ENCODE assay signal across 19 cellular contexts in the genomic region with DNA sequence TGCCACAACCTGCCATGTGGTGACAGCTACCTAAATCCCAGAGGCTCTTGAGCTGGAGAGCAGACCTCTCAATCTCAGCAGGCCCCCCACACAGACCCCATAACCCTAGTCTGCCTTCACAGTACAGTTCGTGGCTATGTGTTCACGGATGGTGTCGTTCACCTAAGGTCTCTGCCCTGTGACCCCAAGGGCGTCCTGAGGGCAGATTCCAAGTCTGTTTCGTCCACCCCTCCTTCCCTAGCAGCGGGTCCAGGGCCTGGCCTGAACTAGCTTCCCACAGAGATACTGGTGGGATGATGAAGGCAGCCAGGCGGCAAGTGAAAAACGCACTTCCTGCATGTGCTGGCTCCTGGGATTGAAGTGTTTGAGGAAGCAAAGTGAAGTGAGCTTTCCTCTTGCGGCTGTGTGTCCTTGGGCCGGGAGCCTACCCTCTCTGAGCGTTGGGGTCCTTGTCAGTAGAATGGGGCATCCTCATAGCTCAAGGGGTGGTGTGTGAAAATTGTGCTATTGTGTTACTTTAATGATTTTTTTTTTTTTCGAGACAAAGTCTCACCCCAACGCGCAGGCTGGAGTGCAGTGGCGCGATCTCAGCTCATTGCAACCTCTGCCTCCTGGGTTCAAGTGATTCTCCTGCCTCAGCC.
A peak's percentile ranks its signal among the peaks of the same experiment; 100 is the strongest.
DNase-seq lines count a peak whose midpoint lies in the region; ATAC-seq, FAIRE-seq and TF ChIP-seq lines count a peak whose summit lies in the region.
"Had no signal": no experiment of that assay in that cellular context is flagged by ENCODE, and none has a peak within 500 bp of the region (broad histone marks: within the 10 kb centered on the region; RNA-seq: fewer than 3 reads in every experiment).

No MANE protein-coding gene starts in this region.

- peak overlapping the region; percentile 86 for H3K27ac Mint-ChIP-seq in activated CD4-positive, alpha-beta T cell treated with anti-CD3 and anti-CD28 coated beads, Interleukin-2, amount 10 ng/mL, durations not matched to agents 7 days and 5 days
- H3K27ac Mint-ChIP-seq: CD4-positive, alpha-beta T cell; stimulated activated naive CD8-positive, alpha-beta T cell treated with anti-CD3 and anti-CD28 coated beads, Interleukin-15, Interleukin-2, amounts not matched to agents 100 ng/mL and 50 ng/mL, for 24 hours had no signal

- CTCF ChIA-PET in activated CD4-positive, alpha-beta T cell treated with anti-CD3 and anti-CD28 coated beads, Interleukin-2, amount 10 ng/mL, durations not matched to agents 7 days and 5 days (lab: Charles Lee): interaction anchor here (1.0 to 1.8 kb wide), 4 partner anchors 18 to 95 kb away, joined by 3 read pairs; no protein-coding TSS in a partner anchor
- CTCF ChIA-PET in HepG2 (lab: Yijun Ruan, JAX; ENCODE audit: low intra/inter-chr PET ratio, low total read pairs): no interaction called here

- H3K4me3 ChIP-seq in HepG2 (replicated peaks in 1 of 3; ENCODE audit: insufficient read depth in 1 of 3, low read depth in 2 of 3, low read length in 3 of 3) (no peak overlapping the region), stomach smooth muscle (ENCODE audit: low read length in 2 of 2) (no peak overlapping the region)
- H3K4me3 ChIP-seq: SJSA1 had no signal

- no peak for ATAC-seq in HepG2

- BruUV-seq in HepG2 (replicated peaks; lab: Mats Ljungman, UMichigan): no TSS peak

- no peak for DNase-seq in activated CD4-positive, alpha-beta T cell treated with anti-CD3 and anti-CD28 coated beads, Interleukin-2, amount 10 ng/mL, durations not matched to agents 7 days and 5 days
- no peak for DNase-seq in activated CD4-positive, alpha-beta T cell treated with anti-CD3 and anti-CD28 coated beads, Interleukin-2, amount 50 U/mL, for 1 hour
- no peak for DNase-seq in HepG2 (ENCODE audit: low spot score)
- no peak for DNase-seq in cortex of kidney (lab: John Stamatoyannopoulos, UW)
- DNase-seq in mucosa of gallbladder (ENCODE audit: low spot score): no peak
- no peak for DNase-seq in NCI-H748 (lab: John Stamatoyannopoulos, UW; ENCODE audit: unreplicated experiment)
- DNase-seq: activated CD4-positive, CD25-positive, alpha-beta regulatory T cell treated with anti-CD3 and anti-CD28 coated beads, Interleukin-2, amount 50 U/mL, for 72 hours; CD4-positive, alpha-beta T cell; DMS79 treated with DMSO at 0.1 percent for 48 hours; foreskin fibroblast; H7; NCI-H1417 treated with DMSO at 0.1 percent for 48 hours; NCI-H748 treated with DMSO at 0.1 percent for 48 hours; stimulated activated CD4-positive, alpha-beta T cell treated with anti-CD3 and anti-CD28 coated beads, Interleukin-1b, Interleukin-23, amount 100 ng/mL, for 48 hours had no signal

- H3K27me3 ChIP-seq in HepG2 (ENCODE audit: control insufficient read depth in 1 of 2, insufficient read depth in 2 of 2, low read length in 2 of 2): no peaks in the 10 kb centered on the region
- no peaks in the 10 kb centered on the region for H3K27me3 ChIP-seq in stomach smooth muscle (ENCODE audit: control insufficient read depth in 1 of 2, insufficient read depth in 2 of 2, low read length in 2 of 2)
- H3K27me3 ChIP-seq: SJSA1 had no signal

- peaks cover 5% of the 10 kb centered on the region for H3K36me3 Mint-ChIP-seq in activated CD4-positive, alpha-beta T cell treated with anti-CD3 and anti-CD28 coated beads, Interleukin-2, amount 10 ng/mL, durations not matched to agents 7 days and 5 days (ENCODE audit: low read depth)

- no peak for TF ChIP-seq POLR2A in HepG2 (IDR thresholded peaks at IDR 0.05; ENCODE audit: insufficient read depth in 1 of 2, low read depth in 2 of 2, low read length in 2 of 2)

- TF ChIP-seq EP300 in HepG2 (IDR thresholded peaks at IDR 0.05; ENCODE audit: low read depth in 2 of 2, low read length in 2 of 2) (no peak), HepG2 (CRISPR knock-in tag; IDR thresholded peaks at IDR 0.05; ENCODE audit: borderline replicate concordance) (no peak)

- peaks cover 25% of the 10 kb centered on the region for H4K20me1 ChIP-seq in HepG2 (ENCODE audit: insufficient read depth, low read length)

- TF ChIP-seq CTCF in VCaP (conservative IDR thresholded peaks at IDR 0.05) (no peak), HepG2 (CRISPR knock-in tag; IDR thresholded peaks at IDR 0.05) (no peak)

- no peak for FAIRE-seq in HepG2 (lab: Jason Lieb, UNC)
- FAIRE-seq: A204.1 had no signal

- no peak overlapping the region for H3K4me3 Mint-ChIP-seq in activated CD4-positive, alpha-beta T cell treated with anti-CD3 and anti-CD28 coated beads, Interleukin-2, amount 10 ng/mL, durations not matched to agents 7 days and 5 days
- H3K4me3 Mint-ChIP-seq: CD4-positive, alpha-beta T cell; stimulated activated naive CD8-positive, alpha-beta T cell treated with anti-CD3 and anti-CD28 coated beads, Interleukin-15, Interleukin-2, amounts not matched to agents 100 ng/mL and 50 ng/mL, for 24 hours had no signal

- H3K4me1 Mint-ChIP-seq in activated CD4-positive, alpha-beta T cell treated with anti-CD3 and anti-CD28 coated beads, Interleukin-2, amount 10 ng/mL, durations not matched to agents 7 days and 5 days: peaks cover 50% of the 10 kb centered on the region

- H3K4me1 ChIP-seq in HepG2 (ENCODE audit: insufficient read depth, low read length): peaks cover 50% of the 10 kb centered on the region
- H3K4me1 ChIP-seq in stomach smooth muscle (ENCODE audit: control insufficient read depth, insufficient read depth, low read length): peaks cover 57% of the 10 kb centered on the region

- H3K79me2 ChIP-seq in HepG2 (ENCODE audit: insufficient read depth, low read length): peaks cover 34% of the 10 kb centered on the region

- H3K36me3 ChIP-seq in HepG2 (replicated peaks in 1 of 2; ENCODE audit: control insufficient read depth in 1 of 2, insufficient read depth in 2 of 2, low read length in 2 of 2): peaks cover 12 to 41% of the 10 kb centered on the region in 2 experiments; a peak in 4 of 5 replicates
- H3K36me3 ChIP-seq in stomach smooth muscle (ENCODE audit: control insufficient read depth in 2 of 2, insufficient read depth in 2 of 2, low read length in 2 of 2): peaks cover 0 to 11% of the 10 kb centered on the region in 2 donors

- in situ Hi-C loops in HepG2 (cut with HindIII; ENCODE audit: extremely low pct_ligation_motif_present, low pct_unique_long_range_greater_than_20kb): loop anchor here (5.0 kb wide), 1 partner anchor 65 kb away; no protein-coding TSS in a partner anchor

- H3K9ac ChIP-seq in HepG2 (ENCODE audit: insufficient read depth, low read depth, low read length) (no peak overlapping the region), stomach smooth muscle (ENCODE audit: low read length in 2 of 2) (no peak overlapping the region)

- POLR2A ChIA-PET in activated CD4-positive, alpha-beta T cell treated with anti-CD3 and anti-CD28 coated beads, Interleukin-2, amount 10 ng/mL, durations not matched to agents 7 days and 5 days (lab: Charles Lee): no interaction called here
- POLR2A ChIA-PET in HepG2 (lab: Yijun Ruan, JAX): interaction anchor here (1.3 to 4.9 kb wide), 3 partner anchors 9 to 84 kb away, joined by 3 to 54 read pairs (median 5); a partner anchor contains a TSS

- no peaks in the 10 kb centered on the region for H3K27me3 Mint-ChIP-seq in activated CD4-positive, alpha-beta T cell treated with anti-CD3 and anti-CD28 coated beads, Interleukin-2, amount 10 ng/mL, durations not matched to agents 7 days and 5 days
- H3K27me3 Mint-ChIP-seq: CD4-positive, alpha-beta T cell; stimulated activated naive CD8-positive, alpha-beta T cell treated with anti-CD3 and anti-CD28 coated beads, Interleukin-15, Interleukin-2, amounts not matched to agents 100 ng/mL and 50 ng/mL, for 24 hours had no signal

- H3K27ac ChIP-seq in VCaP: peak overlapping the region; percentile 100
- no peak overlapping the region for H3K27ac ChIP-seq in HepG2 (ENCODE audit: extremely low read length, insufficient read depth, low read length)
- peak overlapping the region; percentile 75 for H3K27ac ChIP-seq in stomach smooth muscle (ENCODE audit: low read length)
- H3K27ac ChIP-seq: SJSA1 had no signal

- no peak for TF ChIP-seq RAD21 in HepG2 (CRISPR knock-in tag; IDR thresholded peaks at IDR 0.05)

- H3K9me3 Mint-ChIP-seq in activated CD4-positive, alpha-beta T cell treated with anti-CD3 and anti-CD28 coated beads, Interleukin-2, amount 10 ng/mL, durations not matched to agents 7 days and 5 days: no peaks in the 10 kb centered on the region
- H3K9me3 Mint-ChIP-seq: CD4-positive, alpha-beta T cell; stimulated activated naive CD8-positive, alpha-beta T cell treated with anti-CD3 and anti-CD28 coated beads, Interleukin-15, Interleukin-2, amounts not matched to agents 100 ng/mL and 50 ng/mL, for 24 hours had no signal

- H3K9me3 ChIP-seq in HepG2 (ENCODE audit: low read length) (no peaks in the 10 kb centered on the region), stomach smooth muscle (ENCODE audit: control insufficient read depth in 2 of 2, low read length in 2 of 2) (no peaks in the 10 kb centered on the region)
- H3K9me3 ChIP-seq: SJSA1 had no signal

- no peak overlapping the region for H3K4me2 ChIP-seq in HepG2 (ENCODE audit: low read depth, low read length)

- WGBS in HepG2 (ENCODE audit: low lambda C conversion rate): 94% methylated on average over 16 of the region's 16 CpGs

- no peak overlapping the region for H2AFZ ChIP-seq in HepG2 (ENCODE audit: low read length)

- intact Hi-C loops in HepG2 (cut with micrococcal nuclease; ENCODE audit: unreplicated experiment): no loop called here

TF ChIP-seq in HepG2, 621 proteins besides CTCF, POLR2A, EP300 and RAD21:
- TF ChIP-seq ZNF496 (CRISPR knock-in tag; IDR thresholded peaks at IDR 0.05; ENCODE audit: insufficient replicate concordance) (no peak), POLR2AphosphoS2 (IDR thresholded peaks at IDR 0.05; ENCODE audit: low read depth, low read length) (0 out of 2 replicates have a peak, but pooled peaks have one; percentile 28), ZNF768 (CRISPR knock-in tag; IDR thresholded peaks at IDR 0.05) (peak; percentile 96), NCOA1 (CRISPR knock-in tag; IDR thresholded peaks at IDR 0.05) (no peak)
- TF ChIP-seq, protein P1, sequence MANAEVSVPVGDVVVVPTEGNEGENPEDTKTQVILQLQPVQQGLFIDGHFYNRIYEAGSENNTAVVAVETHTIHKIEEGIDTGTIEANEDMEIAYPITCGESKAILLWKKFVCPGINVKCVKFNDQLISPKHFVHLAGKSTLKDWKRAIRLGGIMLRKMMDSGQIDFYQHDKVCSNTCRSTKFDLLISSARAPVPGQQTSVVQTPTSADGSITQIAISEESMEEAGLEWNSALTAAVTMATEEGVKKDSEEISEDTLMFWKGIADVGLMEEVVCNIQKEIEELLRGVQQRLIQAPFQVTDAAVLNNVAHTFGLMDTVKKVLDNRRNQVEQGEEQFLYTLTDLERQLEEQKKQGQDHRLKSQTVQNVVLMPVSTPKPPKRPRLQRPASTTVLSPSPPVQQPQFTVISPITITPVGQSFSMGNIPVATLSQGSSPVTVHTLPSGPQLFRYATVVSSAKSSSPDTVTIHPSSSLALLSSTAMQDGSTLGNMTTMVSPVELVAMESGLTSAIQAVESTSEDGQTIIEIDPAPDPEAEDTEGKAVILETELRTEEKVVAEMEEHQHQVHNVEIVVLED (CRISPR knock-in tag; IDR thresholded peaks at IDR 0.05; ENCODE audit: borderline replicate concordance): no peak
